In the genomic region with DNA sequence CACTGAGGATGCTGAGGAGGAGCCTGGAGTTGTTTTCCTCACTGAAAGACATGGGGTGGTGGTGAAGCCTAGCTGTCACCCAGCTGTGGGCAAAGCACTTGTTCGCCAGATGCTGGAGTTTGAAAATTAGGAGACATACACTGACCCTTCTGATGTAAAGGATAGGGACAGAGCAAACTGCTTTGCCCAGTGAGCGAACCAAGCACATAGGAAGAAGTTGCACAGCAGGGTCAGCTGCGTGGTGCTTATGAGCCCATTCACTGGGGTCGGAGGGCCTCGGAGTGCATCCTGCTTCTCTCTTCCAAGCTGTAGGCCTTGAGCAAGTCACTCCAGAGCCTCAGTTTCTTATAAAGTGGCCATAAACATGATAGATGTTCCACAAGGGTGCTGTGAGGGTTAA, we compare ENCODE assay signal across 30 cellular contexts.
"Had no signal": no experiment of that assay in that cellular context is flagged by ENCODE, and none has a peak within 500 bp of the region (broad histone marks: within the 10 kb centered on the region; RNA-seq: fewer than 3 reads in every experiment).

No MANE protein-coding gene starts in this region.

- FAIRE-seq: kidney had no signal

- H3K9me3 Mint-ChIP-seq: endodermal cell; memory B cell; mesothelial cell of epicardium; naive B cell; natural killer cell treated with Interleukin-12 subunit alpha and Interleukin-12 subunit beta and Interleukin-15 and Interleukin-18, amount 100 ng/mL, for 72 hours; neural crest cell; stimulated activated memory B cell treated with anti-CD40 and anti-IgM and Interleukin-4, amounts not matched to agents 10 μg/mL and 1 μg/mL and 100 μg/mL, for 72 hours; type B pancreatic cell had no signal

- H3K27me3 Mint-ChIP-seq: memory B cell; naive B cell; natural killer cell treated with Interleukin-12 subunit alpha and Interleukin-12 subunit beta and Interleukin-15 and Interleukin-18, amount 100 ng/mL, for 72 hours; stimulated activated memory B cell treated with anti-CD40 and anti-IgM and Interleukin-4, amounts not matched to agents 10 μg/mL and 1 μg/mL and 100 μg/mL, for 72 hours; type B pancreatic cell had no signal

- ATAC-seq: esophagus mucosa; gastrocnemius medialis; heart left ventricle; left lobe of liver; mucosa of descending colon; natural killer cell treated with Interleukin-12 subunit alpha and Interleukin-12 subunit beta and Interleukin-15 and Interleukin-18, amount 100 ng/mL, for 72 hours; stimulated activated memory B cell treated with anti-CD40 and anti-IgM and Interleukin-4, amounts not matched to agents 10 μg/mL and 1 μg/mL and 100 μg/mL, for 72 hours; stimulated activated naive CD8-positive, alpha-beta T cell treated with anti-CD3 and anti-CD28 coated beads, Interleukin-15, Interleukin-2, amounts not matched to agents 100 U/mL and 50 U/mL, for 24 hours had no signal

- H3K4me1 Mint-ChIP-seq: endodermal cell; memory B cell; mesothelial cell of epicardium; neural crest cell; stimulated activated memory B cell treated with anti-CD40 and anti-IgM and Interleukin-4, amounts not matched to agents 10 μg/mL and 1 μg/mL and 100 μg/mL, for 72 hours had no signal

- H3K4me3 ChIP-seq: dorsolateral prefrontal cortex, gastrocnemius medialis, heart left ventricle, hepatocyte, lung, mucosa of descending colon, prostate gland, right atrium auricular region, sigmoid colon, testis, tibial artery had no signal

- H3K27ac Mint-ChIP-seq: endodermal cell; memory B cell; mesothelial cell of epicardium; natural killer cell treated with Interleukin-12 subunit alpha and Interleukin-12 subunit beta and Interleukin-15 and Interleukin-18, amount 100 ng/mL, for 72 hours; stimulated activated memory B cell treated with anti-CD40 and anti-IgM and Interleukin-4, amounts not matched to agents 10 μg/mL and 1 μg/mL and 100 μg/mL, for 72 hours; type B pancreatic cell had no signal

- H3K36me3 ChIP-seq: prostate gland, right atrium auricular region had no signal

- H3K27ac ChIP-seq: dorsolateral prefrontal cortex, epithelial cell of prostate, gastrocnemius medialis, heart left ventricle, hepatocyte, prostate gland, right atrium auricular region, sigmoid colon, testis, tibial artery had no signal

- H3K4me3 Mint-ChIP-seq: endodermal cell; memory B cell; mesothelial cell of epicardium; naive B cell; natural killer cell treated with Interleukin-12 subunit alpha and Interleukin-12 subunit beta and Interleukin-15 and Interleukin-18, amount 100 ng/mL, for 72 hours; neural crest cell; stimulated activated memory B cell treated with anti-CD40 and anti-IgM and Interleukin-4, amounts not matched to agents 10 μg/mL and 1 μg/mL and 100 μg/mL, for 72 hours; type B pancreatic cell had no signal

- DNase-seq: cortex of kidney; dorsolateral prefrontal cortex; effector CD4-positive, alpha-beta T cell; endodermal cell; foreskin fibroblast; gastrocnemius medialis; heart left ventricle; kidney; mucosa of descending colon; naive B cell; sigmoid colon; stimulated activated CD4-positive, alpha-beta T cell treated with anti-CD3 and anti-CD28 coated beads, Interleukin-2, amount 100 ng/mL, for 24 hours; stimulated activated CD4-positive, alpha-beta T cell treated with anti-CD3 and anti-CD28 coated beads, Interleukin-4, amount 100 ng/mL, for 24 hours; stimulated activated naive CD8-positive, alpha-beta T cell treated with anti-CD3 and anti-CD28 coated beads, Interleukin-15, Interleukin-2, amounts not matched to agents 100 U/mL and 50 U/mL, for 24 hours; substantia nigra; testis; tibial artery had no signal

- H3K27me3 ChIP-seq: dorsolateral prefrontal cortex, gastrocnemius medialis, heart left ventricle, hepatocyte, right atrium auricular region, sigmoid colon, testis, tibial artery had no signal
